ENCODE assay signal across 11 cellular contexts in the genomic region with DNA sequence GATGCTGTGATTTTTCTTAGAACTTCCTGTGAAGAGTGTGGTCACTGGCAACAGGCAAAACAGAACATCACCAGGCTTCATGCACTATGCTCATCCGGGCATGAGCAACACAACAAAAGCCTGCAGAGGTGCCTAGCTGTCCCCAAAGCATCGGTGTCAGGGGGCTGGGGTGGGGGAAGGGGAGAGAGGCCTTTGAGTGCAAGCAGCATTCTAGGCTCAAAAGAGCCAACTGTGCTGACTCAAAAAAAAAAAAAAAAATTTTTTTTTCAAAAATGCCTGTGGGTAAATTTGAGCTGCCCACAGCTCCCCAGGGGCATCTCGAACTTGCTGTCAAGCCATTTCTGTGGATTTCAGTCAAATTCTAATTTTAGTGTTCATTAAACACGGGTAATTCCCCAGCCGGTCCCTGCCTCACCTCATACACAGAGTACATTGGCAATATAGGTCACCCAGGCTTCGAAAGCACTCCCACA.
DNase-seq lines count a peak whose midpoint lies in the region; ATAC-seq and TF ChIP-seq lines count a peak whose summit lies in the region.
"Had no signal": no experiment of that assay in that cellular context is flagged by ENCODE, and none has a peak within 500 bp of the region (broad histone marks: within the 10 kb centered on the region; RNA-seq: fewer than 3 reads in every experiment).

No MANE protein-coding gene starts in this region.

- H3K9me3 ChIP-seq in mucosa of descending colon (no peaks in the 10 kb centered on the region), esophagus squamous epithelium (no peaks in the 10 kb centered on the region)

- peaks cover 46% of the 10 kb centered on the region for H3K27me3 Mint-ChIP-seq in stimulated activated memory B cell treated with anti-CD40 and anti-IgM and Interleukin-4, amounts not matched to agents 10 μg/mL and 1 μg/mL and 100 μg/mL, for 72 hours

- TF ChIP-seq CTCF in choroid plexus epithelial cell (conservative IDR thresholded peaks at IDR 0.05; ENCODE audit: low read depth, low read length) (no peak), mucosa of descending colon (IDR thresholded peaks at IDR 0.05) (no peak), esophagus squamous epithelium (IDR thresholded peaks at IDR 0.05) (no peak)

- no peak overlapping the region for H3K4me3 ChIP-seq in choroid plexus epithelial cell (ENCODE audit: low read depth, low read length)
- no peak overlapping the region for H3K4me3 ChIP-seq in mucosa of descending colon
- H3K4me3 ChIP-seq in esophagus squamous epithelium = no peak overlapping the region

- ATAC-seq in GM19351 (IDR thresholded peaks at IDR 0.05; ENCODE audit: unreplicated experiment) = peak; percentile 59
- peak; percentile 81 for ATAC-seq in HG03196 (IDR thresholded peaks at IDR 0.05; ENCODE audit: unreplicated experiment)
- ATAC-seq in stimulated activated memory B cell treated with anti-CD40 and anti-IgM and Interleukin-4, amounts not matched to agents 10 μg/mL and 1 μg/mL and 100 μg/mL, for 72 hours = peak; percentile 90
- ATAC-seq in mucosa of descending colon = no peak
- ATAC-seq: activated CD4-positive, alpha-beta T cell treated with anti-CD3 and anti-CD28 coated beads for 36 hours; natural killer cell had no signal

- H3K36me3 Mint-ChIP-seq in stimulated activated memory B cell treated with anti-CD40 and anti-IgM and Interleukin-4, amounts not matched to agents 10 μg/mL and 1 μg/mL and 100 μg/mL, for 72 hours = peaks cover 5% of the 10 kb centered on the region
- H3K36me3 Mint-ChIP-seq: activated naive CD4-positive, alpha-beta T cell treated with anti-CD3 and anti-CD28 coated beads, Interleukin-2, amount 50 U/mL, for 24 hours; natural killer cell had no signal

- H3K9me3 Mint-ChIP-seq in stimulated activated memory B cell treated with anti-CD40 and anti-IgM and Interleukin-4, amounts not matched to agents 10 μg/mL and 1 μg/mL and 100 μg/mL, for 72 hours = peaks cover 9% of the 10 kb centered on the region
- H3K9me3 Mint-ChIP-seq: activated naive CD4-positive, alpha-beta T cell treated with anti-CD3 and anti-CD28 coated beads, Interleukin-2, amount 50 U/mL, for 24 hours had no signal

- H3K27ac Mint-ChIP-seq in stimulated activated memory B cell treated with anti-CD40 and anti-IgM and Interleukin-4, amounts not matched to agents 10 μg/mL and 1 μg/mL and 100 μg/mL, for 72 hours = peak overlapping the region; percentile 70
- H3K27ac Mint-ChIP-seq: activated CD4-positive, alpha-beta T cell treated with anti-CD3 and anti-CD28 coated beads for 36 hours; activated naive CD4-positive, alpha-beta T cell treated with anti-CD3 and anti-CD28 coated beads, Interleukin-2, amount 50 U/mL, for 24 hours; natural killer cell had no signal

- H3K4me3 Mint-ChIP-seq in stimulated activated memory B cell treated with anti-CD40 and anti-IgM and Interleukin-4, amounts not matched to agents 10 μg/mL and 1 μg/mL and 100 μg/mL, for 72 hours = peak overlapping the region; percentile 34
- H3K4me3 Mint-ChIP-seq: activated CD4-positive, alpha-beta T cell treated with anti-CD3 and anti-CD28 coated beads for 36 hours; activated naive CD4-positive, alpha-beta T cell treated with anti-CD3 and anti-CD28 coated beads, Interleukin-2, amount 50 U/mL, for 24 hours; natural killer cell had no signal

- DNase-seq in choroid plexus epithelial cell (ENCODE audit: low read depth) (peak; percentile 26), kidney tubule cell (ENCODE audit: low spot score) (no peak), mucosa of descending colon (no peak), esophagus squamous epithelium (lab: John Stamatoyannopoulos, UW) (no peak)
- DNase-seq: activated CD4-positive, alpha-beta T cell treated with anti-CD3 and anti-CD28 coated beads for 36 hours; natural killer cell; stimulated activated CD4-positive, alpha-beta T cell treated with anti-CD3 and anti-CD28 coated beads, Interleukin-2, amount 100 ng/mL, for 24 hours had no signal

- H3K4me1 ChIP-seq in mucosa of descending colon (ENCODE audit: low read depth) (no peaks in the 10 kb centered on the region), esophagus squamous epithelium (peaks cover 0 to 9% (median 0%) of the 10 kb centered on the region in 3 donors)

- H3K4me1 Mint-ChIP-seq in stimulated activated memory B cell treated with anti-CD40 and anti-IgM and Interleukin-4, amounts not matched to agents 10 μg/mL and 1 μg/mL and 100 μg/mL, for 72 hours = peaks cover 15% of the 10 kb centered on the region
- H3K4me1 Mint-ChIP-seq: activated CD4-positive, alpha-beta T cell treated with anti-CD3 and anti-CD28 coated beads for 36 hours; activated naive CD4-positive, alpha-beta T cell treated with anti-CD3 and anti-CD28 coated beads, Interleukin-2, amount 50 U/mL, for 24 hours; natural killer cell had no signal

- intact Hi-C loops in mucosa of descending colon (cut with DNase I, micrococcal nuclease) = no loop called here
- intact Hi-C loops in esophagus squamous epithelium (cut with DNase I) = no loop called here

- 53 to 71% methylated on average over 6 of the region's 6 CpGs for WGBS in esophagus squamous epithelium, 2 donors

- no peak for TF ChIP-seq POLR2A in esophagus squamous epithelium (IDR thresholded peaks at IDR 0.05)

- no peaks in the 10 kb centered on the region for H3K36me3 ChIP-seq in mucosa of descending colon (ENCODE audit: low read depth)
- H3K36me3 ChIP-seq in esophagus squamous epithelium = no peaks in the 10 kb centered on the region

- H3K27me3 ChIP-seq in esophagus squamous epithelium = no peaks in the 10 kb centered on the region

- no peak overlapping the region for H3K27ac ChIP-seq in esophagus squamous epithelium
